20 cellular contexts compared by ENCODE assay signal in genomic region chr1:81113688-81114087, GRCh38.
DNase-seq lines count a peak whose midpoint lies in the region; ATAC-seq, FAIRE-seq and TF ChIP-seq lines count a peak whose summit lies in the region.
"Had no signal": no experiment of that assay in that cellular context is flagged by ENCODE, and none has a peak within 500 bp of the region (broad histone marks: within the 10 kb centered on the region; RNA-seq: fewer than 3 reads in every experiment).

No MANE protein-coding gene starts in this region.

- no peaks in the 10 kb centered on the region for H3K36me3 ChIP-seq in MG63
- H3K36me3 ChIP-seq: BLaER1, brain microvascular endothelial cell, sigmoid colon, uterus had no signal

- peaks cover 35% of the 10 kb centered on the region for H3K4me1 Mint-ChIP-seq in HFFc6 (ENCODE audit: low read depth)
- H3K4me1 Mint-ChIP-seq: T-cell had no signal

- no peak overlapping the region for H3K27ac Mint-ChIP-seq in HFFc6
- H3K27ac Mint-ChIP-seq: T-cell had no signal

- H3K9me3 ChIP-seq in MG63, result no peaks in the 10 kb centered on the region
- H3K9me3 ChIP-seq: BLaER1, sigmoid colon, uterus had no signal

- no peaks in the 10 kb centered on the region for H3K27me3 ChIP-seq in MG63
- H3K27me3 ChIP-seq: BLaER1, brain microvascular endothelial cell, sigmoid colon, uterus had no signal

- peak; percentile 18 for DNase-seq in HFFc6
- peak; percentile 31 for DNase-seq in fibroblast of peridontal ligament (ENCODE audit: extremely low read depth)
- peak; percentile 13 for DNase-seq in urothelium cell line (ENCODE audit: low spot score)
- no peak for DNase-seq in MG63
- DNase-seq: activated CD4-positive, alpha-beta T cell treated with anti-CD3 and anti-CD28 coated beads, Interleukin-2, amount 50 U/mL, for 4 hours; activated naive CD4-positive, alpha-beta T cell treated with Interleukin-2 at 50 U/mL for 16 hours; activated T-cell treated with anti-CD3 and anti-CD28 coated beads for 4 hours; brain microvascular endothelial cell; GDM1; head of caudate nucleus; NCI-H2227 treated with DMSO at 0.1 percent for 48 hours; sigmoid colon; T-cell; uterus had no signal

- no peak overlapping the region for H3K4me3 ChIP-seq in MG63
- H3K4me3 ChIP-seq: BLaER1, GM12878, sigmoid colon, uterus had no signal

- TF ChIP-seq CTCF in HFFc6 (IDR thresholded peaks at IDR 0.05), result no peak

- ATAC-seq in SK-N-SH treated with all-trans-retinoic acid at 6 μM for 48 hours (peak; percentile 87), GM19452 (IDR thresholded peaks at IDR 0.05; ENCODE audit: unreplicated experiment) (no peak), GM18517 (IDR thresholded peaks at IDR 0.05; ENCODE audit: unreplicated experiment) (no peak)
- ATAC-seq: GM12878, T-cell had no signal

- no peaks in the 10 kb centered on the region for H3K36me3 Mint-ChIP-seq in HFFc6 (ENCODE audit: low read depth)
- H3K36me3 Mint-ChIP-seq: T-cell had no signal

- no peak for FAIRE-seq in urothelium cell line (lab: Jason Lieb, UNC)
- FAIRE-seq: D721Med, GM12878 had no signal

- no peaks in the 10 kb centered on the region; the same call in 1 of the 2 replicates for H3K9me3 Mint-ChIP-seq in HFFc6

- no peak overlapping the region for H3K4me3 Mint-ChIP-seq in HFFc6
- H3K4me3 Mint-ChIP-seq: T-cell had no signal

- no peaks in the 10 kb centered on the region; the same call in none of the 2 replicates for H3K27me3 Mint-ChIP-seq in HFFc6 (ENCODE audit: insufficient read depth)
- H3K27me3 Mint-ChIP-seq: T-cell had no signal

TF ChIP-seq in SK-N-SH treated with all-trans-retinoic acid at 6 μM for 48 hours, 23 proteins besides CTCF, POLR2A, EP300 and RAD21:
- no peak for TF ChIP-seq POU6F1 (CRISPR knock-in tag; IDR thresholded peaks at IDR 0.05; ENCODE audit: borderline replicate concordance, low read depth)
- no peak for TF ChIP-seq CREB5 (CRISPR knock-in tag; IDR thresholded peaks at IDR 0.05; ENCODE audit: low read depth)
- no peak for TF ChIP-seq ESRRG (CRISPR knock-in tag; IDR thresholded peaks at IDR 0.05)
- TF ChIP-seq ZFP3 (CRISPR knock-in tag; IDR thresholded peaks at IDR 0.05), result 0 out of 2 replicates have a peak, but pooled peaks have one; percentile 27
- TF ChIP-seq TCF4 (CRISPR knock-in tag; IDR thresholded peaks at IDR 0.05; ENCODE audit: borderline replicate concordance), result peak; percentile 80
- TF ChIP-seq CSDC2 (CRISPR knock-in tag; IDR thresholded peaks at IDR 0.05), result no peak
- no peak for TF ChIP-seq BACH2 (CRISPR knock-in tag; IDR thresholded peaks at IDR 0.05; ENCODE audit: borderline replicate concordance)
- peak; percentile 85 for TF ChIP-seq ZC3H10 (CRISPR knock-in tag; IDR thresholded peaks at IDR 0.05)
- TF ChIP-seq ZFP30 (CRISPR knock-in tag; IDR thresholded peaks at IDR 0.05), result no peak
- no peak for TF ChIP-seq PPARA (CRISPR knock-in tag; IDR thresholded peaks at IDR 0.05; ENCODE audit: borderline replicate concordance)
- TF ChIP-seq CSRNP3 (CRISPR knock-in tag; IDR thresholded peaks at IDR 0.05), result no peak
- peak; percentile 86 for TF ChIP-seq ISL1 (CRISPR knock-in tag; IDR thresholded peaks at IDR 0.05)
- TF ChIP-seq ZNF565 (CRISPR knock-in tag; conservative IDR thresholded peaks at IDR 0.05; ENCODE audit: low read depth), result no peak
- TF ChIP-seq OSR1 (CRISPR knock-in tag; IDR thresholded peaks at IDR 0.05), result no peak
- TF ChIP-seq PATZ1 (CRISPR knock-in tag; IDR thresholded peaks at IDR 0.05; ENCODE audit: borderline replicate concordance), result peak; percentile 40; the same call in 1 of the 2 replicates
- TF ChIP-seq RARB (CRISPR knock-in tag; IDR thresholded peaks at IDR 0.05), result 0 out of 2 replicates have a peak, but pooled peaks have one; percentile 30
- no peak for TF ChIP-seq ZNF8 (CRISPR knock-in tag; IDR thresholded peaks at IDR 0.05)
- TF ChIP-seq SNAI2 (CRISPR knock-in tag; IDR thresholded peaks at IDR 0.05), result no peak
- no peak; the same call in 1 of the 2 replicates for TF ChIP-seq TSHZ2 (CRISPR knock-in tag; IDR thresholded peaks at IDR 0.05)
- no peak for TF ChIP-seq ARNTL (CRISPR knock-in tag; IDR thresholded peaks at IDR 0.05; ENCODE audit: borderline replicate concordance, low read depth)
- peak; percentile 75 for TF ChIP-seq TOX (CRISPR knock-in tag; IDR thresholded peaks at IDR 0.05; ENCODE audit: borderline replicate concordance)
- TF ChIP-seq GLIS3 (CRISPR knock-in tag; IDR thresholded peaks at IDR 0.05), result no peak
- TF ChIP-seq ZNF70 (CRISPR knock-in tag; IDR thresholded peaks at IDR 0.05), result no peak
